Comparison of ENCODE assay signal across 16 cellular contexts in genomic region chr17:72852267-72852945, GRCh38.
"Had no signal": no experiment of that assay in that cellular context is flagged by ENCODE, and none has a peak within 500 bp of the region (broad histone marks: within the 10 kb centered on the region; RNA-seq: fewer than 3 reads in every experiment).

No MANE protein-coding gene starts in this region.

- H3K36me3 ChIP-seq: brain microvascular endothelial cell, pancreas had no signal

- H3K9me3 ChIP-seq: neutrophil, pancreas, right lobe of liver, testis had no signal

- H3K4me2 ChIP-seq: smooth muscle cell had no signal

- DNase-seq: activated CD4-positive, alpha-beta T cell treated with anti-CD3 and anti-CD28 coated beads, Interleukin-2, amount 10 ng/mL, durations not matched to agents 7 days and 5 days; activated CD8-positive, alpha-beta memory T cell treated with anti-CD3 and anti-CD28 coated beads, Interleukin-2, amount 50 U/mL, for 4 hours; activated naive CD4-positive, alpha-beta T cell treated with anti-CD3 and anti-CD28 coated beads, Interleukin-2, amount 50 U/mL, for 16 hours; activated T-cell treated with anti-CD3 and anti-CD28 coated beads, Interleukin-2, amount 50 U/mL, for 4 hours; aorta; brain microvascular endothelial cell; cortex of kidney; natural killer cell; pancreas; right lobe of liver; stimulated activated CD4-positive, alpha-beta T cell treated with anti-CD3 and anti-CD28 coated beads, Interleukin-4, amount 100 ng/mL, for 24 hours; testis had no signal

- H3K4me1 ChIP-seq: pancreas, right lobe of liver, testis had no signal

- H3K27ac ChIP-seq: brain microvascular endothelial cell, neutrophil, pancreas, right lobe of liver, testis had no signal

- H3K27me3 ChIP-seq: brain microvascular endothelial cell, neutrophil, pancreas, right lobe of liver, testis had no signal

- H3K4me3 ChIP-seq: pancreas, right lobe of liver, smooth muscle cell, testis had no signal

- ATAC-seq: activated CD4-positive, CD25-positive, alpha-beta regulatory T cell treated with anti-CD3 and anti-CD28 coated beads, Interleukin-2, amount 50 U/mL, for 24 hours; activated T-cell treated with anti-CD3 and anti-CD28 coated beads, Interleukin-2, amount 50 U/mL, for 4 hours; natural killer cell; pancreas; right lobe of liver; stimulated activated effector memory CD8-positive, alpha-beta T cell treated with anti-CD3 and anti-CD28 coated beads, Interleukin-12 subunit alpha, Interleukin-12 subunit beta, amount 100 ng/mL, for 72 hours had no signal
